Comparison of ENCODE assay signal across 31 cellular contexts in the genomic region with DNA sequence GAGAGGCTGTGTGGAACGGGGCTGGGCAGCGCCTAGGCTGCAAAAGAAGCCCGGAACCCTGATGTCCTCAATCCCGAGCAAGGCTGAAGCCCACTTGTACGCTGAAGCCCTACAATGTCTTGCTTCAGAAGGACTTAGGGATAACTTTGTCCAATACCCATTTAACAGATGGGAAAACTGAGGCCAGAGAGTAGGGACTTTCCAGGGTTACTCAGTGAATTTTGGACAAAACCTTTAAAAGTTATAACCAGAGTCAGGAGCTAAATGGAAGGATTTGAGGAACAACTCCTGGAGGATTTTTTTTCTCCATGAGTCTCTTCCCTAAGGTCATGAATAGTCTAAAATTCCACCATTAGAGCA.
"Had no signal": no experiment of that assay in that cellular context is flagged by ENCODE, and none has a peak within 500 bp of the region (broad histone marks: within the 10 kb centered on the region; RNA-seq: fewer than 3 reads in every experiment).

No MANE protein-coding gene starts in this region.

- H3K4me3 Mint-ChIP-seq: activated B cell treated with CpG ODN at 0.5 μM for 24 hours; activated CD8-positive, alpha-beta T cell treated with anti-CD3 and anti-CD28 coated beads for 36 hours; activated naive CD8-positive, alpha-beta T cell; activated T-cell treated with anti-CD3 and anti-CD28 coated beads, Interleukin-2, amount 50 U/mL, for 4 hours; activated T-helper 17 cell treated with anti-CD3 and anti-CD28 coated beads, Interleukin-2, amount 50 U/mL, for 72 hours; endodermal cell; T-cell; T-helper 1 cell treated with Interleukin-12 subunit alpha and Interleukin-12 subunit beta and Interleukin-4 antibody, amounts not matched to agents 30 μg/mL and 1 μg/mL, for 36 hours had no signal

- H3K4me1 ChIP-seq: body of pancreas, esophagus muscularis mucosa, foreskin keratinocyte, gastrocnemius medialis, heart left ventricle had no signal

- ATAC-seq: activated CD4-positive, CD25-positive, alpha-beta regulatory T cell treated with anti-CD3 and anti-CD28 coated beads, Interleukin-2, amount 50 U/mL, for 24 hours; activated CD8-positive, alpha-beta T cell treated with anti-CD3 and anti-CD28 coated beads for 36 hours; activated T-cell treated with anti-CD3 and anti-CD28 coated beads, Interleukin-2, amount 50 U/mL, for 4 hours; activated T-helper 17 cell treated with anti-CD3 and anti-CD28 coated beads, Interleukin-2, amount 50 U/mL, for 72 hours; body of pancreas; foreskin keratinocyte; gastrocnemius medialis; heart left ventricle; T-cell had no signal

- DNase-seq: activated B cell treated with CpG ODN at 0.5 μM for 24 hours; activated CD4-positive, alpha-beta T cell treated with anti-CD3 and anti-CD28 coated beads for 48 hours; activated CD4-positive, alpha-beta T cell treated with anti-CD3 and anti-CD28 coated beads, Interleukin-2, amount 50 U/mL, for 1 hour; activated CD4-positive, alpha-beta T cell treated with anti-CD3 and anti-CD28 coated beads, Interleukin-2, amount 50 U/mL, for 48 hours; activated CD8-positive, alpha-beta memory T cell treated with anti-CD3 and anti-CD28 coated beads for 24 hours; activated CD8-positive, alpha-beta T cell treated with anti-CD3 and anti-CD28 coated beads for 36 hours; activated effector memory CD4-positive, alpha-beta T cell treated with Interleukin-2 at 50 U/mL for 16 hours; activated gamma-delta T cell treated with Interleukin-2 at 50 U/mL for 16 hours; activated naive CD4-positive, alpha-beta T cell treated with anti-CD3 and anti-CD28 coated beads, Interleukin-2, amount 50 U/mL, for 16 hours; activated naive CD4-positive, alpha-beta T cell treated with Interleukin-2 at 50 U/mL for 16 hours; activated T-cell treated with anti-CD3 and anti-CD28 coated beads, Interleukin-2, amount 50 U/mL, for 4 hours; amniotic stem cell; anterior cingulate cortex; body of pancreas; caudate nucleus; dorsolateral prefrontal cortex; effector memory CD4-positive, alpha-beta T cell; endodermal cell; erythroblast; foreskin keratinocyte; gastrocnemius medialis; glutamatergic neuron; heart left ventricle; T-cell; T-helper 9 cell; WERI-Rb-1 had no signal

- H3K4me1 Mint-ChIP-seq: activated B cell treated with CpG ODN at 0.5 μM for 24 hours; activated T-helper 17 cell treated with anti-CD3 and anti-CD28 coated beads, Interleukin-2, amount 50 U/mL, for 72 hours; endodermal cell; T-cell had no signal

- H3K4me3 ChIP-seq: body of pancreas, dorsolateral prefrontal cortex, esophagus muscularis mucosa, gastrocnemius medialis, heart left ventricle had no signal

- H3K9me3 ChIP-seq: body of pancreas, gastrocnemius medialis had no signal

- H3K36me3 Mint-ChIP-seq: activated naive CD8-positive, alpha-beta T cell; T-cell had no signal

- H3K27ac Mint-ChIP-seq: activated B cell treated with CpG ODN at 0.5 μM for 24 hours; activated CD8-positive, alpha-beta T cell treated with anti-CD3 and anti-CD28 coated beads for 36 hours; activated naive CD8-positive, alpha-beta T cell; activated T-helper 17 cell treated with anti-CD3 and anti-CD28 coated beads, Interleukin-2, amount 50 U/mL, for 72 hours; endodermal cell; T-cell; T-helper 1 cell treated with Interleukin-12 subunit alpha and Interleukin-12 subunit beta and Interleukin-4 antibody, amounts not matched to agents 30 μg/mL and 1 μg/mL, for 36 hours had no signal

- H3K27me3 ChIP-seq: body of pancreas, foreskin keratinocyte, gastrocnemius medialis, heart left ventricle had no signal

- H3K36me3 ChIP-seq: esophagus muscularis mucosa, gastrocnemius medialis, heart left ventricle, WERI-Rb-1 had no signal

- H3K27ac ChIP-seq: body of pancreas, dorsolateral prefrontal cortex, esophagus muscularis mucosa, foreskin keratinocyte, gastrocnemius medialis, heart left ventricle, WERI-Rb-1 had no signal

- H3K27me3 Mint-ChIP-seq: activated B cell treated with CpG ODN at 0.5 μM for 24 hours; activated CD8-positive, alpha-beta T cell treated with anti-CD3 and anti-CD28 coated beads for 36 hours; activated naive CD8-positive, alpha-beta T cell; activated T-helper 17 cell treated with anti-CD3 and anti-CD28 coated beads, Interleukin-2, amount 50 U/mL, for 72 hours; T-cell had no signal

- H3K9me3 Mint-ChIP-seq: activated CD8-positive, alpha-beta T cell treated with anti-CD3 and anti-CD28 coated beads for 36 hours; T-helper 1 cell treated with Interleukin-12 subunit alpha and Interleukin-12 subunit beta and Interleukin-4 antibody, amounts not matched to agents 30 μg/mL and 1 μg/mL, for 36 hours had no signal
